ENCODE assay signal across 2 cellular contexts in the genomic region with DNA sequence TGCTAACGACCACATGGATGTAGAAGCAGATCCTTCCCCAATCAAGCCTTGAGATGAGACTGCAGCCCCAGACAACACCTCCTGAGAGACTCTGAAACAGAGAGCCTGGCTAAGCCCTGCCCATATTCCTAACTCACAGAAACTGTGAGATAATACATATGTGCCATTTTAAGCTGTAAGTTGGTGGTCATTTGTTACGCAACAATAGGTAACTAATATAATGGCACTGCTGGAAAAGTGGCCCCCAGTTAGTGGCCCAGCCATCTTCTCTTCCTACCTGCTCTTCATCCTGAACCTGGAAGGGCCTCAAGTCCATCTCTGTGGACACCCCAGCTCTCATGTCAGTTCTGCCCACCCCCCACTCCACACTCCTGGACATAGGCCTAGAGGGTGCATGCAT.
A peak's percentile ranks its signal among the peaks of the same experiment; 100 is the strongest.
TF ChIP-seq lines count a peak whose summit lies in the region.

No MANE protein-coding gene starts in this region.

TF ChIP-seq in IMR-90, 13 proteins besides CTCF, POLR2A, EP300 and RAD21:
- TF ChIP-seq CEBPB (IDR thresholded peaks at IDR 0.05; ENCODE audit: low read depth, low read length): peak; percentile 78
- no peak for TF ChIP-seq RFX5 (IDR thresholded peaks at IDR 0.05; ENCODE audit: low read depth, low read length)
- no peak for TF ChIP-seq CHD1 (IDR thresholded peaks at IDR 0.05; ENCODE audit: low read depth, low read length)
- TF ChIP-seq SMC3 (IDR thresholded peaks at IDR 0.05; ENCODE audit: low read depth, low read length): no peak
- TF ChIP-seq FOS (IDR thresholded peaks at IDR 0.05; ENCODE audit: low read depth, low read length): no peak
- TF ChIP-seq MAFK (IDR thresholded peaks at IDR 0.05; ENCODE audit: low read depth, low read length): no peak
TF ChIP-seq in IMR-90: peak in this region for 1.

TF ChIP-seq in GM12878, 131 proteins besides CTCF, POLR2A, EP300 and RAD21:
- TF ChIP-seq MYB (IDR thresholded peaks at IDR 0.05; ENCODE audit: borderline replicate concordance, low read depth, low read length) (no peak), EGR1 (IDR thresholded peaks at IDR 0.05; ENCODE audit: borderline replicate concordance in 1 of 2, low read depth in 2 of 2, low read length in 2 of 2) (no peak), RCOR1 (conservative IDR thresholded peaks at IDR 0.05; ENCODE audit: low read depth, low read length) (no peak), IKZF1 (conservative IDR thresholded peaks at IDR 0.05) (no peak), LARP7 (IDR thresholded peaks at IDR 0.05) (no peak), RFX5 (IDR thresholded peaks at IDR 0.05; ENCODE audit: low read depth, low read length) (no peak), SPI1 (IDR thresholded peaks at IDR 0.05; ENCODE audit: borderline replicate concordance, insufficient read depth, low read depth, low read length) (no peak), NR2C2 (IDR thresholded peaks at IDR 0.05; ENCODE audit: borderline replicate concordance, control insufficient read depth, insufficient read length, low read depth) (no peak), NFYA (IDR thresholded peaks at IDR 0.05; ENCODE audit: borderline replicate concordance, low read depth, low read length) (no peak), SREBF1 (IDR thresholded peaks at IDR 0.05; ENCODE audit: low read length) (no peak), MEF2B (IDR thresholded peaks at IDR 0.05; ENCODE audit: partially characterized antibody, poor library complexity, severe bottlenecking) (no peak), NFIC (IDR thresholded peaks at IDR 0.05; ENCODE audit: low read depth, low read length) (no peak), SP1 (IDR thresholded peaks at IDR 0.05; ENCODE audit: low read depth, low read length) (no peak)
- TF ChIP-seq, protein P1, sequence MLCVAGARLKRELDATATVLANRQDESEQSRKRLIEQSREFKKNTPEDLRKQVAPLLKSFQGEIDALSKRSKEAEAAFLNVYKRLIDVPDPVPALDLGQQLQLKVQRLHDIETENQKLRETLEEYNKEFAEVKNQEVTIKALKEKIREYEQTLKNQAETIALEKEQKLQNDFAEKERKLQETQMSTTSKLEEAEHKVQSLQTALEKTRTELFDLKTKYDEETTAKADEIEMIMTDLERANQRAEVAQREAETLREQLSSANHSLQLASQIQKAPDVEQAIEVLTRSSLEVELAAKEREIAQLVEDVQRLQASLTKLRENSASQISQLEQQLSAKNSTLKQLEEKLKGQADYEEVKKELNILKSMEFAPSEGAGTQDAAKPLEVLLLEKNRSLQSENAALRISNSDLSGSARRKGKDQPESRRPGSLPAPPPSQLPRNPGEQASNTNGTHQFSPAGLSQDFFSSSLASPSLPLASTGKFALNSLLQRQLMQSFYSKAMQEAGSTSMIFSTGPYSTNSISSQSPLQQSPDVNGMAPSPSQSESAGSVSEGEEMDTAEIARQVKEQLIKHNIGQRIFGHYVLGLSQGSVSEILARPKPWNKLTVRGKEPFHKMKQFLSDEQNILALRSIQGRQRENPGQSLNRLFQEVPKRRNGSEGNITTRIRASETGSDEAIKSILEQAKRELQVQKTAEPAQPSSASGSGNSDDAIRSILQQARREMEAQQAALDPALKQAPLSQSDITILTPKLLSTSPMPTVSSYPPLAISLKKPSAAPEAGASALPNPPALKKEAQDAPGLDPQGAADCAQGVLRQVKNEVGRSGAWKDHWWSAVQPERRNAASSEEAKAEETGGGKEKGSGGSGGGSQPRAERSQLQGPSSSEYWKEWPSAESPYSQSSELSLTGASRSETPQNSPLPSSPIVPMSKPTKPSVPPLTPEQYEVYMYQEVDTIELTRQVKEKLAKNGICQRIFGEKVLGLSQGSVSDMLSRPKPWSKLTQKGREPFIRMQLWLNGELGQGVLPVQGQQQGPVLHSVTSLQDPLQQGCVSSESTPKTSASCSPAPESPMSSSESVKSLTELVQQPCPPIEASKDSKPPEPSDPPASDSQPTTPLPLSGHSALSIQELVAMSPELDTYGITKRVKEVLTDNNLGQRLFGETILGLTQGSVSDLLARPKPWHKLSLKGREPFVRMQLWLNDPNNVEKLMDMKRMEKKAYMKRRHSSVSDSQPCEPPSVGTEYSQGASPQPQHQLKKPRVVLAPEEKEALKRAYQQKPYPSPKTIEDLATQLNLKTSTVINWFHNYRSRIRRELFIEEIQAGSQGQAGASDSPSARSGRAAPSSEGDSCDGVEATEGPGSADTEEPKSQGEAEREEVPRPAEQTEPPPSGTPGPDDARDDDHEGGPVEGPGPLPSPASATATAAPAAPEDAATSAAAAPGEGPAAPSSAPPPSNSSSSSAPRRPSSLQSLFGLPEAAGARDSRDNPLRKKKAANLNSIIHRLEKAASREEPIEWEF (IDR thresholded peaks at IDR 0.05; ENCODE audit: insufficient replicate concordance, low read depth, low read length): no peak
- TF ChIP-seq, protein P2, sequence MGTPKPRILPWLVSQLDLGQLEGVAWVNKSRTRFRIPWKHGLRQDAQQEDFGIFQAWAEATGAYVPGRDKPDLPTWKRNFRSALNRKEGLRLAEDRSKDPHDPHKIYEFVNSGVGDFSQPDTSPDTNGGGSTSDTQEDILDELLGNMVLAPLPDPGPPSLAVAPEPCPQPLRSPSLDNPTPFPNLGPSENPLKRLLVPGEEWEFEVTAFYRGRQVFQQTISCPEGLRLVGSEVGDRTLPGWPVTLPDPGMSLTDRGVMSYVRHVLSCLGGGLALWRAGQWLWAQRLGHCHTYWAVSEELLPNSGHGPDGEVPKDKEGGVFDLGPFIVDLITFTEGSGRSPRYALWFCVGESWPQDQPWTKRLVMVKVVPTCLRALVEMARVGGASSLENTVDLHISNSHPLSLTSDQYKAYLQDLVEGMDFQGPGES (IDR thresholded peaks at IDR 0.05): no peak
- TF ChIP-seq, protein P3, sequence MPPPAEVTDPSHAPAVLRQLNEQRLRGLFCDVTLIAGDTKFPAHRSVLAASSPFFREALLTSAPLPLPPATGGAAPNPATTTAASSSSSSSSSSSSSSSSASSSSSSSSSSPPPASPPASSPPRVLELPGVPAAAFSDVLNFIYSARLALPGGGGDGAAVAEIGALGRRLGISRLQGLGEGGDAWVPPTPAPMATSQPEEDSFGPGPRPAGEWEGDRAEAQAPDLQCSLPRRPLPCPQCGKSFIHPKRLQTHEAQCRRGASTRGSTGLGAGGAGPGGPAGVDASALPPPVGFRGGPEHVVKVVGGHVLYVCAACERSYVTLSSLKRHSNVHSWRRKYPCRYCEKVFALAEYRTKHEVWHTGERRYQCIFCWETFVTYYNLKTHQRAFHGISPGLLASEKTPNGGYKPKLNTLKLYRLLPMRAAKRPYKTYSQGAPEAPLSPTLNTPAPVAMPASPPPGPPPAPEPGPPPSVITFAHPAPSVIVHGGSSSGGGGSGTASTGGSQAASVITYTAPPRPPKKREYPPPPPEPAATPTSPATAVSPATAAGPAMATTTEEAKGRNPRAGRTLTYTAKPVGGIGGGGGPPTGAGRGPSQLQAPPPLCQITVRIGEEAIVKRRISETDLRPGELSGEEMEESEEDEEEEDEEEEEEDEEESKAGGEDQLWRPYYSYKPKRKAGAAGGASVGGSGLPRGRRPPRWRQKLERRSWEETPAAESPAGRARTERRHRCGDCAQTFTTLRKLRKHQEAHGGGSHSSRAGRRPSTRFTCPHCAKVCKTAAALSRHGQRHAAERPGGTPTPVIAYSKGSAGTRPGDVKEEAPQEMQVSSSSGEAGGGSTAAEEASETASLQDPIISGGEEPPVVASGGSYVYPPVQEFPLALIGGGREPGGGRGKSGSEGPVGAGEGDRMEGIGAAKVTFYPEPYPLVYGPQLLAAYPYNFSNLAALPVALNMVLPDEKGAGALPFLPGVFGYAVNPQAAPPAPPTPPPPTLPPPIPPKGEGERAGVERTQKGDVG (CRISPR knock-in tag; IDR thresholded peaks at IDR 0.05): no peak
- TF ChIP-seq, protein P4, sequence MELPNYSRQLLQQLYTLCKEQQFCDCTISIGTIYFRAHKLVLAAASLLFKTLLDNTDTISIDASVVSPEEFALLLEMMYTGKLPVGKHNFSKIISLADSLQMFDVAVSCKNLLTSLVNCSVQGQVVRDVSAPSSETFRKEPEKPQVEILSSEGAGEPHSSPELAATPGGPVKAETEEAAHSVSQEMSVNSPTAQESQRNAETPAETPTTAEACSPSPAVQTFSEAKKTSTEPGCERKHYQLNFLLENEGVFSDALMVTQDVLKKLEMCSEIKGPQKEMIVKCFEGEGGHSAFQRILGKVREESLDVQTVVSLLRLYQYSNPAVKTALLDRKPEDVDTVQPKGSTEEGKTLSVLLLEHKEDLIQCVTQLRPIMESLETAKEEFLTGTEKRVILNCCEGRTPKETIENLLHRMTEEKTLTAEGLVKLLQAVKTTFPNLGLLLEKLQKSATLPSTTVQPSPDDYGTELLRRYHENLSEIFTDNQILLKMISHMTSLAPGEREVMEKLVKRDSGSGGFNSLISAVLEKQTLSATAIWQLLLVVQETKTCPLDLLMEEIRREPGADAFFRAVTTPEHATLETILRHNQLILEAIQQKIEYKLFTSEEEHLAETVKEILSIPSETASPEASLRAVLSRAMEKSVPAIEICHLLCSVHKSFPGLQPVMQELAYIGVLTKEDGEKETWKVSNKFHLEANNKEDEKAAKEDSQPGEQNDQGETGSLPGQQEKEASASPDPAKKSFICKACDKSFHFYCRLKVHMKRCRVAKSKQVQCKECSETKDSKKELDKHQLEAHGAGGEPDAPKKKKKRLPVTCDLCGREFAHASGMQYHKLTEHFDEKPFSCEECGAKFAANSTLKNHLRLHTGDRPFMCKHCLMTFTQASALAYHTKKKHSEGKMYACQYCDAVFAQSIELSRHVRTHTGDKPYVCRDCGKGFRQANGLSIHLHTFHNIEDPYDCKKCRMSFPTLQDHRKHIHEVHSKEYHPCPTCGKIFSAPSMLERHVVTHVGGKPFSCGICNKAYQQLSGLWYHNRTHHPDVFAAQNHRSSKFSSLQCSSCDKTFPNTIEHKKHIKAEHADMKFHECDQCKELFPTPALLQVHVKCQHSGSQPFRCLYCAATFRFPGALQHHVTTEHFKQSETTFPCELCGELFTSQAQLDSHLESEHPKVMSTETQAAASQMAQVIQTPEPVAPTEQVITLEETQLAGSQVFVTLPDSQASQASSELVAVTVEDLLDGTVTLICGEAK (IDR thresholded peaks at IDR 0.05; ENCODE audit: borderline replicate concordance): no peak
- TF ChIP-seq, protein P5, sequence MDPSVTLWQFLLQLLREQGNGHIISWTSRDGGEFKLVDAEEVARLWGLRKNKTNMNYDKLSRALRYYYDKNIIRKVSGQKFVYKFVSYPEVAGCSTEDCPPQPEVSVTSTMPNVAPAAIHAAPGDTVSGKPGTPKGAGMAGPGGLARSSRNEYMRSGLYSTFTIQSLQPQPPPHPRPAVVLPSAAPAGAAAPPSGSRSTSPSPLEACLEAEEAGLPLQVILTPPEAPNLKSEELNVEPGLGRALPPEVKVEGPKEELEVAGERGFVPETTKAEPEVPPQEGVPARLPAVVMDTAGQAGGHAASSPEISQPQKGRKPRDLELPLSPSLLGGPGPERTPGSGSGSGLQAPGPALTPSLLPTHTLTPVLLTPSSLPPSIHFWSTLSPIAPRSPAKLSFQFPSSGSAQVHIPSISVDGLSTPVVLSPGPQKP (IDR thresholded peaks at IDR 0.05; ENCODE audit: low read depth, low read length): no peak
- TF ChIP-seq, protein P6, sequence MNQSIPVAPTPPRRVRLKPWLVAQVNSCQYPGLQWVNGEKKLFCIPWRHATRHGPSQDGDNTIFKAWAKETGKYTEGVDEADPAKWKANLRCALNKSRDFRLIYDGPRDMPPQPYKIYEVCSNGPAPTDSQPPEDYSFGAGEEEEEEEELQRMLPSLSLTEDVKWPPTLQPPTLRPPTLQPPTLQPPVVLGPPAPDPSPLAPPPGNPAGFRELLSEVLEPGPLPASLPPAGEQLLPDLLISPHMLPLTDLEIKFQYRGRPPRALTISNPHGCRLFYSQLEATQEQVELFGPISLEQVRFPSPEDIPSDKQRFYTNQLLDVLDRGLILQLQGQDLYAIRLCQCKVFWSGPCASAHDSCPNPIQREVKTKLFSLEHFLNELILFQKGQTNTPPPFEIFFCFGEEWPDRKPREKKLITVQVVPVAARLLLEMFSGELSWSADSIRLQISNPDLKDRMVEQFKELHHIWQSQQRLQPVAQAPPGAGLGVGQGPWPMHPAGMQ (IDR thresholded peaks at IDR 0.05; ENCODE audit: borderline replicate concordance): no peak
- TF ChIP-seq, protein P7, sequence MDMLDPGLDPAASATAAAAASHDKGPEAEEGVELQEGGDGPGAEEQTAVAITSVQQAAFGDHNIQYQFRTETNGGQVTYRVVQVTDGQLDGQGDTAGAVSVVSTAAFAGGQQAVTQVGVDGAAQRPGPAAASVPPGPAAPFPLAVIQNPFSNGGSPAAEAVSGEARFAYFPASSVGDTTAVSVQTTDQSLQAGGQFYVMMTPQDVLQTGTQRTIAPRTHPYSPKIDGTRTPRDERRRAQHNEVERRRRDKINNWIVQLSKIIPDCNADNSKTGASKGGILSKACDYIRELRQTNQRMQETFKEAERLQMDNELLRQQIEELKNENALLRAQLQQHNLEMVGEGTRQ (IDR thresholded peaks at IDR 0.05; ENCODE audit: borderline replicate concordance, low read depth, low read length): no peak
TF ChIP-seq in GM12878: peak in this region for 0.
